Comparison of ENCODE assay signal across 28 cellular contexts in genomic region chr3:330494-331115, GRCh38.
"Had no signal": no experiment of that assay in that cellular context is flagged by ENCODE, and none has a peak within 500 bp of the region (broad histone marks: within the 10 kb centered on the region; RNA-seq: fewer than 3 reads in every experiment).

No MANE protein-coding gene starts in this region.

- H3K27me3 ChIP-seq: adrenal gland, cardiac muscle cell, heart right ventricle, left lung, testis, transverse colon had no signal

- H3K27me3 Mint-ChIP-seq: activated naive CD8-positive, alpha-beta T cell treated with anti-CD3 and anti-CD28 coated beads for 36 hours; natural killer cell treated with Interleukin-12 subunit alpha and Interleukin-12 subunit beta and Interleukin-15 and Interleukin-18, amount 100 ng/mL, for 72 hours had no signal

- H3K4me3 Mint-ChIP-seq: activated naive CD4-positive, alpha-beta T cell treated with anti-CD3 and anti-CD28 coated beads for 36 hours; activated naive CD8-positive, alpha-beta T cell treated with anti-CD3 and anti-CD28 coated beads for 36 hours; natural killer cell treated with Interleukin-12 subunit alpha and Interleukin-12 subunit beta and Interleukin-15 and Interleukin-18, amount 100 ng/mL, for 72 hours had no signal

- H3K27ac ChIP-seq: adrenal gland, body of pancreas, cardiac muscle cell, heart right ventricle, left lung, testis, transverse colon, WERI-Rb-1 had no signal

- H3K4me1 Mint-ChIP-seq: activated naive CD8-positive, alpha-beta T cell treated with anti-CD3 and anti-CD28 coated beads for 36 hours had no signal

- H3K9me3 ChIP-seq: adrenal gland, body of pancreas, heart right ventricle, left lung, mucosa of descending colon, testis, transverse colon had no signal

- H3K4me3 ChIP-seq: adrenal gland, body of pancreas, cardiac muscle cell, heart right ventricle, left lung, lung, mucosa of descending colon, testis, transverse colon had no signal

- FAIRE-seq: TTC549 had no signal

- H3K36me3 ChIP-seq: adrenal gland, cardiac muscle cell, heart right ventricle, left lung, transverse colon, WERI-Rb-1 had no signal

- H3K9me3 Mint-ChIP-seq: activated naive CD8-positive, alpha-beta T cell treated with anti-CD3 and anti-CD28 coated beads for 36 hours; natural killer cell treated with Interleukin-12 subunit alpha and Interleukin-12 subunit beta and Interleukin-15 and Interleukin-18, amount 100 ng/mL, for 72 hours had no signal

- H3K4me1 ChIP-seq: adrenal gland, body of pancreas, heart right ventricle, left lung, testis, transverse colon had no signal

- ATAC-seq: activated CD4-positive, CD25-positive, alpha-beta regulatory T cell treated with anti-CD3 and anti-CD28 coated beads, Interleukin-2, amount 50 U/mL, for 24 hours; body of pancreas; esophagus mucosa; heart right ventricle; left lung; mucosa of descending colon; natural killer cell treated with Interleukin-12 subunit alpha and Interleukin-12 subunit beta and Interleukin-15 and Interleukin-18, amount 100 ng/mL, for 72 hours; right cardiac atrium; stimulated activated naive CD8-positive, alpha-beta T cell treated with anti-CD3 and anti-CD28 coated beads, Interleukin-15, Interleukin-2, amounts not matched to agents 100 U/mL and 50 U/mL, for 24 hours had no signal

- DNase-seq: activated CD4-positive, alpha-beta T cell treated with anti-CD3 and anti-CD28 coated beads for 48 hours; activated CD4-positive, alpha-beta T cell treated with anti-CD3 and anti-CD28 coated beads, Interleukin-2, amount 50 U/mL, for 48 hours; activated CD8-positive, alpha-beta memory T cell treated with anti-CD3 and anti-CD28 coated beads for 24 hours; activated effector memory CD4-positive, alpha-beta T cell treated with Interleukin-2 at 50 U/mL for 16 hours; activated naive CD4-positive, alpha-beta T cell treated with anti-CD3 and anti-CD28 coated beads for 36 hours; activated naive CD8-positive, alpha-beta T cell treated with anti-CD3 and anti-CD28 coated beads for 36 hours; adrenal gland; aorta; body of pancreas; cortex of kidney; foreskin fibroblast; heart right ventricle; kidney glomerular epithelial cell; left lung; mucosa of descending colon; posterior cingulate gyrus; right cardiac atrium; stimulated activated naive CD8-positive, alpha-beta T cell treated with anti-CD3 and anti-CD28 coated beads, Interleukin-15, Interleukin-2, amounts not matched to agents 100 U/mL and 50 U/mL, for 24 hours; T-helper 9 cell; testis; transverse colon; WERI-Rb-1 had no signal

- H3K27ac Mint-ChIP-seq: activated naive CD4-positive, alpha-beta T cell treated with anti-CD3 and anti-CD28 coated beads for 36 hours; activated naive CD8-positive, alpha-beta T cell treated with anti-CD3 and anti-CD28 coated beads for 36 hours; natural killer cell treated with Interleukin-12 subunit alpha and Interleukin-12 subunit beta and Interleukin-15 and Interleukin-18, amount 100 ng/mL, for 72 hours had no signal
